Comparison of ENCODE assay signal across 1 cellular context in the genomic region with DNA sequence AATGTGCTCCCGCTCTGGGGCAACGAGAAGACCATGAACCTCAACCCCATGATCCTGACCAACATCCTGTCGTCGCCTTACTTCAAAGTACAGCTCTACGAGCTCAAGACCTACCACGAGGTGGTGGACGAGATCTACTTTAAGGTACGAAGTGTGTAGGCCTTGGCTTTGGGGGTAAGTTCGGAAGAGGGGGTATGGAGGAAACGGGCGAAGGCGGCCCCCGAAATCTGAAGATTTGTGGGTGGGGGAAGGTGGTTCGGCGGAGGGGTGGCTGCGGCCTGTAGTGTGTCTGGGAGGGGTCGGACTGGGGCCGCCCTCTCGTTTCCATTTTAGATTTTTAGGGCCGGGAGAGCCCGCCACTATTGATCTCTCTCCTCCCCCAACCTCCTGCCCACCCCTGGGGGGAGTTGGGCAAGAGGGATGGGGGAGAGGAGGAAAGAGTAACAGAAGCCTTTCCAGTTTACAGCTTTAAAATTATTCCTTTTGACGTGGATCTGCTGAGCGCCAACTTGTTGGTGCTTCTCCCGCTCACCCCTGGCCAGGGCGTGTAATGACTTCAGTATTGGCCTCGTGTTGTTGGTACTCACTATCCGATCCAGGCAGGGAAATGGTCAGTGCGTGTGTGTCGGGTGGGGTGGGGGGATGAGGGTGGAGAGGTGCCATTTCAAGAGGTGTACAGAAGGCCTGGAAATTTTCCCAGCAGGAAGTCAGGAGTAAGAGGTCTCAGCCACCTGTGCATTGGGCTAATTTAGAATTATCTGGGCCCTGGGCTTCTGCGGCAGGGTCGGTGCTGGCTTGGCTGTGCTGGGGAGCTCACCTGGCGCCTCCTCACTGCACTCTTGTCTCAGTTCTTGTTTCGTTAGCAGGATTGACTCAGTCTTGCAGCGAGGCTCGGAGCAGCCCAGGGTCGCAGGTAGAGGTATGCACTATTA.
TF ChIP-seq lines count a peak whose summit lies in the region.

No MANE protein-coding gene starts in this region.

TF ChIP-seq in K562, 482 proteins besides CTCF, POLR2A, EP300 and RAD21 (continued from another document and continues in another):
- peak; percentile 58 for TF ChIP-seq MGA (IDR thresholded peaks at IDR 0.05)
- TF ChIP-seq SIRT6 (IDR thresholded peaks at IDR 0.05; ENCODE audit: low read depth, low read length): no peak
- no peak for TF ChIP-seq DACH1 (IDR thresholded peaks at IDR 0.05; ENCODE audit: partially characterized antibody)
- TF ChIP-seq ZBTB33 (CRISPR knock-in tag; IDR thresholded peaks at IDR 0.05): peak; percentile 67; the same call in 1 of the 2 replicates
- 0 out of 4 replicates have a peak, but pooled peaks of 1 of the 2 experiments have one; percentile 23 for TF ChIP-seq KDM4B (IDR thresholded peaks at IDR 0.05; ENCODE audit: borderline replicate concordance in 2 of 2, low read depth in 1 of 2)
- no peak for TF ChIP-seq CREBBP (IDR thresholded peaks at IDR 0.05; ENCODE audit: low read depth, low read length)
- no peak for TF ChIP-seq NUFIP1 (IDR thresholded peaks at IDR 0.05; ENCODE audit: partially characterized antibody)
- TF ChIP-seq KHSRP (IDR thresholded peaks at IDR 0.05): no peak
- peak; percentile 23 to 32 for TF ChIP-seq E2F6 (IDR thresholded peaks at IDR 0.05; ENCODE audit: borderline replicate concordance in 1 of 2, extremely low read depth in 1 of 2, insufficient read depth in 1 of 2, insufficient read length in 1 of 2, low read depth in 1 of 2, low read length in 1 of 2, poor library complexity in 1 of 2, severe bottlenecking in 1 of 2)
- no peak for TF ChIP-seq E2F1 (CRISPR knock-in tag; IDR thresholded peaks at IDR 0.05)
- TF ChIP-seq POLR2G (IDR thresholded peaks at IDR 0.05; ENCODE audit: low read depth, low read length): no peak
- TF ChIP-seq, protein P1, sequence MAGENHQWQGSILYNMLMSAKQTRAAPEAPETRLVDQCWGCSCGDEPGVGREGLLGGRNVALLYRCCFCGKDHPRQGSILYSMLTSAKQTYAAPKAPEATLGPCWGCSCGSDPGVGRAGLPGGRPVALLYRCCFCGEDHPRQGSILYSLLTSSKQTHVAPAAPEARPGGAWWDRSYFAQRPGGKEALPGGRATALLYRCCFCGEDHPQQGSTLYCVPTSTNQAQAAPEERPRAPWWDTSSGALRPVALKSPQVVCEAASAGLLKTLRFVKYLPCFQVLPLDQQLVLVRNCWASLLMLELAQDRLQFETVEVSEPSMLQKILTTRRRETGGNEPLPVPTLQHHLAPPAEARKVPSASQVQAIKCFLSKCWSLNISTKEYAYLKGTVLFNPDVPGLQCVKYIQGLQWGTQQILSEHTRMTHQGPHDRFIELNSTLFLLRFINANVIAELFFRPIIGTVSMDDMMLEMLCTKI (IDR thresholded peaks at IDR 0.05; ENCODE audit: partially characterized antibody): no peak
- TF ChIP-seq POLR3G (IDR thresholded peaks at IDR 0.05; ENCODE audit: extremely low read depth, insufficient read length, insufficient replicate concordance): no peak
- TF ChIP-seq, protein P2, sequence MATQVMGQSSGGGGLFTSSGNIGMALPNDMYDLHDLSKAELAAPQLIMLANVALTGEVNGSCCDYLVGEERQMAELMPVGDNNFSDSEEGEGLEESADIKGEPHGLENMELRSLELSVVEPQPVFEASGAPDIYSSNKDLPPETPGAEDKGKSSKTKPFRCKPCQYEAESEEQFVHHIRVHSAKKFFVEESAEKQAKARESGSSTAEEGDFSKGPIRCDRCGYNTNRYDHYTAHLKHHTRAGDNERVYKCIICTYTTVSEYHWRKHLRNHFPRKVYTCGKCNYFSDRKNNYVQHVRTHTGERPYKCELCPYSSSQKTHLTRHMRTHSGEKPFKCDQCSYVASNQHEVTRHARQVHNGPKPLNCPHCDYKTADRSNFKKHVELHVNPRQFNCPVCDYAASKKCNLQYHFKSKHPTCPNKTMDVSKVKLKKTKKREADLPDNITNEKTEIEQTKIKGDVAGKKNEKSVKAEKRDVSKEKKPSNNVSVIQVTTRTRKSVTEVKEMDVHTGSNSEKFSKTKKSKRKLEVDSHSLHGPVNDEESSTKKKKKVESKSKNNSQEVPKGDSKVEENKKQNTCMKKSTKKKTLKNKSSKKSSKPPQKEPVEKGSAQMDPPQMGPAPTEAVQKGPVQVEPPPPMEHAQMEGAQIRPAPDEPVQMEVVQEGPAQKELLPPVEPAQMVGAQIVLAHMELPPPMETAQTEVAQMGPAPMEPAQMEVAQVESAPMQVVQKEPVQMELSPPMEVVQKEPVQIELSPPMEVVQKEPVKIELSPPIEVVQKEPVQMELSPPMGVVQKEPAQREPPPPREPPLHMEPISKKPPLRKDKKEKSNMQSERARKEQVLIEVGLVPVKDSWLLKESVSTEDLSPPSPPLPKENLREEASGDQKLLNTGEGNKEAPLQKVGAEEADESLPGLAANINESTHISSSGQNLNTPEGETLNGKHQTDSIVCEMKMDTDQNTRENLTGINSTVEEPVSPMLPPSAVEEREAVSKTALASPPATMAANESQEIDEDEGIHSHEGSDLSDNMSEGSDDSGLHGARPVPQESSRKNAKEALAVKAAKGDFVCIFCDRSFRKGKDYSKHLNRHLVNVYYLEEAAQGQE (CRISPR knock-in tag; IDR thresholded peaks at IDR 0.05; ENCODE audit: low read depth): no peak
- TF ChIP-seq RFX1 (IDR thresholded peaks at IDR 0.05): no peak
- no peak for TF ChIP-seq ZZZ3 (IDR thresholded peaks at IDR 0.05)
- TF ChIP-seq ZBTB9 (CRISPR knock-in tag; IDR thresholded peaks at IDR 0.05): no peak
- no peak for TF ChIP-seq ZNF41 (CRISPR knock-in tag; conservative IDR thresholded peaks at IDR 0.05)
